Comparison of ENCODE assay signal across 8 cellular contexts in the genomic region with DNA sequence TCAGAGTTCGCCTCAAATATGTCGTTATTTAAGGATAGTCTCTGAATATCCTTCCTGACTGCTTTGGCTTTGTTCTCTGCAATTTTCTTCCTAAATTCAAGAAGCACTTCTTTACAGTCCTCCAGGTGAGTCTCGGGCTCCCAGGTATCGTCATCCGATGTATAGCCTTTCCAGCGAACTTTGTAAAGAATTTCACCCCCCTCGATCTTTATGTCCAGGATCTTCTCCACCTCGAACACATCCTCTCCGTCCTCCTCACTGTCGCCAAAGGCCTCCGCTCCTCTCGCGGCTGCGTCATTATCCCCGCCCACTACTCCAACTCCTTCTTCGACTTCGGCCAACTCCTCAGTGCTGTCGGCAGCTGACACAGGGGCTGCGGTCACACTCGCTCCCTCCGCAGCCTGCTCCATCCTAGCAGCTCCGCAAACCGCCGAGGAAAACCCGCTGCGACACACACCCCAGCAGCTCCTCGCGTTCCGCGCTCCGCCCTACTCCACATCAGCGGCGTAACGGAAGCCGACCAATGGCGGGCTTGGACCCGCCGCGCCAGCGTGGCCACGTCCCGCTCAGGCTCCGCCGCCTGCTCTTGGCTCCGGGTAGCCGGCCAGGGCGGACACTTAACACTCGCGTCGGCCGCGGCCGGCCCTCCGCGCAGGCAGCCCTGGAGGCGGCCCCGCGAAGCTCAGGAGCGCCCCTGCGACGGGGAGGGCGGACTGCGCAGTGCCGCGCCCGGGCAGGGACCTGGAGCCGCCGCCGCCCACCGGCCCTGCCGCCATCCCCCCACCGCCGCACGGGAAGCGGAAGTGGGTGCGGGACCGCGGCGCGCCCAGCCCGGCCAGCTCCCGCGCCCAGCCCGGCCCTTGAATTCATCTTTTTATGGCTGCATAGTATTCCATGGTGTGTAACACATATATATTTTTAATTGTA. TPM values are rescaled to one million over a fixed set of nuclear protein-coding genes. Genes with fewer than 3 reads are reported as not detected.
DNase-seq lines count a peak whose midpoint lies in the region; ATAC-seq and TF ChIP-seq lines count a peak whose summit lies in the region.

No MANE protein-coding gene starts in this region.

- DNase-seq in EL (peak; percentile 48), mesothelial cell of epicardium (ENCODE audit: low spot score in 2 of 2, unreplicated experiment in 2 of 2) (peak; percentile 27 to 57), middle frontal gyrus (ENCODE audit: extremely low spot score, low spot score) (no peak), amniotic stem cell (lab: John Stamatoyannopoulos, UW) (no peak), NCI-H1105 treated with DMSO at 0.1 percent for 48 hours (lab: John Stamatoyannopoulos, UW) (no peak)
- peak in 2 of 3 donors; percentile 1 to 2 for DNase-seq in effector memory CD4-positive, alpha-beta T cell
- DNase-seq in stimulated activated naive CD8-positive, alpha-beta T cell treated with anti-CD3 and anti-CD28 coated beads, Interleukin-15, amount 100 ng/mL, for 72 hours, result peak; percentile 50 to 59

- peaks cover 5% of the 10 kb centered on the region for H3K4me1 Mint-ChIP-seq in mesothelial cell of epicardium
- peaks cover 5% of the 10 kb centered on the region for H3K4me1 Mint-ChIP-seq in stimulated activated naive CD8-positive, alpha-beta T cell treated with anti-CD3 and anti-CD28 coated beads, Interleukin-15, amount 100 ng/mL, for 72 hours

- peaks cover 31% of the 10 kb centered on the region for H3K27me3 Mint-ChIP-seq in mesothelial cell of epicardium (ENCODE audit: low read depth)
- peaks cover 35% of the 10 kb centered on the region for H3K27me3 Mint-ChIP-seq in stimulated activated naive CD8-positive, alpha-beta T cell treated with anti-CD3 and anti-CD28 coated beads, Interleukin-15, amount 100 ng/mL, for 72 hours

- no peaks in the 10 kb centered on the region for H3K36me3 ChIP-seq in effector memory CD4-positive, alpha-beta T cell (ENCODE audit: control insufficient read depth, insufficient read depth, low read length)

- H3K36me3 Mint-ChIP-seq in mesothelial cell of epicardium, result no peaks in the 10 kb centered on the region

- H3K4me3 ChIP-seq in effector memory CD4-positive, alpha-beta T cell (ENCODE audit: insufficient read depth, low read depth, low read length, poor library complexity, severe bottlenecking), result no peak overlapping the region

- H3K27ac ChIP-seq in VCaP, result no peak overlapping the region
- no peak overlapping the region for H3K27ac ChIP-seq in effector memory CD4-positive, alpha-beta T cell (ENCODE audit: insufficient read depth, low read length, poor library complexity, severe bottlenecking)

- peak; percentile 93 for ATAC-seq in stimulated activated naive CD8-positive, alpha-beta T cell treated with anti-CD3 and anti-CD28 coated beads, Interleukin-15, amount 100 ng/mL, for 72 hours

- H3K9me3 ChIP-seq in effector memory CD4-positive, alpha-beta T cell (ENCODE audit: control insufficient read depth, low read length), result no peaks in the 10 kb centered on the region

- H3K27ac Mint-ChIP-seq in mesothelial cell of epicardium, result peak overlapping the region; percentile 2
- H3K27ac Mint-ChIP-seq in stimulated activated naive CD8-positive, alpha-beta T cell treated with anti-CD3 and anti-CD28 coated beads, Interleukin-15, amount 100 ng/mL, for 72 hours, result no peak overlapping the region

- peak overlapping the region; percentile 78 for H3K4me3 Mint-ChIP-seq in mesothelial cell of epicardium
- H3K4me3 Mint-ChIP-seq in stimulated activated naive CD8-positive, alpha-beta T cell treated with anti-CD3 and anti-CD28 coated beads, Interleukin-15, amount 100 ng/mL, for 72 hours, result peak overlapping the region; percentile 80 to 84

- H3K27me3 ChIP-seq in effector memory CD4-positive, alpha-beta T cell (replicated peaks; ENCODE audit: control insufficient read depth, insufficient read depth, low read length, poor library complexity, severe bottlenecking), result no peaks in the 10 kb centered on the region

- H3K4me1 ChIP-seq in effector memory CD4-positive, alpha-beta T cell (ENCODE audit: control insufficient read depth, insufficient read depth, low read length, poor library complexity, severe bottlenecking), result no peaks in the 10 kb centered on the region

- H3K9me3 Mint-ChIP-seq in mesothelial cell of epicardium, result peaks cover 15% of the 10 kb centered on the region
- no peaks in the 10 kb centered on the region for H3K9me3 Mint-ChIP-seq in stimulated activated naive CD8-positive, alpha-beta T cell treated with anti-CD3 and anti-CD28 coated beads, Interleukin-15, amount 100 ng/mL, for 72 hours

- TF ChIP-seq CTCF in VCaP (conservative IDR thresholded peaks at IDR 0.05) (peak; percentile 37), mesothelial cell of epicardium (IDR thresholded peaks at IDR 0.05; ENCODE audit: unreplicated experiment) (no peak)

RNA-seq across cellular contexts. Expression of gene CD163L1, which starts 4.1 kb away (rescaled TPM):
- 0.11 to 0.58 TPM (median 0.16 TPM) in 3 replicates for total RNA-seq in mesothelial cell of epicardium

Comparison
In these comparisons a context has a peak if more than half of its experiments do, and no peak if none do; other contexts are left out.
1. DNase-seq: peak in EL (single experiment), effector memory CD4-positive, alpha-beta T cell (2 of 3), mesothelial cell of epicardium (2 of 2) and stimulated activated naive CD8-positive, alpha-beta T cell treated with anti-CD3 and anti-CD28 coated beads, Interleukin-15, amount 100 ng/mL, for 72 hours (2 of 2); none in middle frontal gyrus (single experiment), amniotic stem cell (single experiment) and NCI-H1105 treated with DMSO at 0.1 percent for 48 hours (single experiment).